In genomic region chr10:75400769-75401568, GRCh38 we compare ENCODE assay signal across 8 cellular contexts. TPM values are rescaled to one million over a fixed set of nuclear protein-coding genes. Genes with fewer than 3 reads are reported as not detected.
DNase-seq lines count a peak whose midpoint lies in the region; ATAC-seq and TF ChIP-seq lines count a peak whose summit lies in the region.

No MANE protein-coding gene starts in this region.

- H3K23ac ChIP-seq in mesendoderm (ENCODE audit: low read length) = no peak overlapping the region

- H3K27me3 ChIP-seq in duodenal mucosa (ENCODE audit: control insufficient read depth in 1 of 2, insufficient read depth in 2 of 2, low read length in 2 of 2) (peaks cover 0 to 6% of the 10 kb centered on the region in 2 donors), mesendoderm (ENCODE audit: insufficient read depth, low read length, poor library complexity) (peaks cover 46% of the 10 kb centered on the region), transverse colon (peaks cover 24% of the 10 kb centered on the region)

- intact Hi-C loops in transverse colon (cut with DNase I; ENCODE audit: low total_unique reads) = loop anchor here (2.0 to 10.0 kb wide), 5 partner anchors 108 to 1604 kb away; no protein-coding TSS in a partner anchor

- in situ Hi-C loops in G401 (cut with HindIII; ENCODE audit: low sequenced_read_pairs) (no loop called here), transverse colon (cut with MboI; ENCODE audit: low pct_ligation_motif_present in 1 of 4, low pct_unique_long_range_greater_than_20kb in 1 of 4, low sequenced_read_pairs in 3 of 4) (loop anchor here (25.0 kb wide), 3 partner anchors 236 to 636 kb away; no protein-coding TSS in a partner anchor)

- TF ChIP-seq CTCF in transverse colon (IDR thresholded peaks at IDR 0.05) = no peak

- H4K8ac ChIP-seq in mesendoderm (ENCODE audit: low read depth, low read length) = no peak overlapping the region

- no peak for TF ChIP-seq POLR2A in transverse colon (IDR thresholded peaks at IDR 0.05)

- no peaks in the 10 kb centered on the region for H3K79me1 ChIP-seq in mesendoderm (ENCODE audit: low read length)

- TF ChIP-seq EP300 in transverse colon (IDR thresholded peaks at IDR 0.05; ENCODE audit: low read depth) = no peak

- no peaks in the 10 kb centered on the region for H3K36me3 ChIP-seq in duodenal mucosa (ENCODE audit: control insufficient read depth in 1 of 2, insufficient read depth in 2 of 2, low read length in 2 of 2)
- H3K36me3 ChIP-seq in mesendoderm (ENCODE audit: control insufficient read depth, insufficient read depth, low read length) = no peaks in the 10 kb centered on the region
- no peaks in the 10 kb centered on the region for H3K36me3 ChIP-seq in transverse colon

- H2AK5ac ChIP-seq in mesendoderm (ENCODE audit: low read length) = no peak overlapping the region

- no peak overlapping the region for H2BK5ac ChIP-seq in mesendoderm (ENCODE audit: low read length)

- H3K4me3 ChIP-seq in duodenal mucosa (ENCODE audit: low read depth in 1 of 2, low read length in 2 of 2) = peak overlapping the region; percentile 92 to 97
- H3K4me3 ChIP-seq in mesendoderm (ENCODE audit: low read length) = peak overlapping the region; percentile 45
- peak overlapping the region; percentile 70 to 88 (median 80) for H3K4me3 ChIP-seq in transverse colon

- peak overlapping the region; percentile 82 for H3K56ac ChIP-seq in mesendoderm (ENCODE audit: low read length)

- peaks cover 10 to 15% of the 10 kb centered on the region in 2 donors for H3K4me1 ChIP-seq in duodenal mucosa (ENCODE audit: control insufficient read depth in 1 of 2, insufficient read depth in 2 of 2, low read length in 2 of 2)
- no peaks in the 10 kb centered on the region for H3K4me1 ChIP-seq in mesendoderm (ENCODE audit: control insufficient read depth, low read depth, low read length)
- peaks cover 0 to 39% (median 25%) of the 10 kb centered on the region in 4 donors for H3K4me1 ChIP-seq in transverse colon

- H3K18ac ChIP-seq in mesendoderm (ENCODE audit: low read length) = no peak overlapping the region

- H3K27ac ChIP-seq in duodenal mucosa (ENCODE audit: low read depth, low read length) (peak overlapping the region; percentile 87), mesendoderm (ENCODE audit: low read depth, low read length) (no peak overlapping the region), transverse colon (peak overlapping the region; percentile 94 to 99 (median 97))

- peak overlapping the region; percentile 86 for H3K4me2 ChIP-seq in mesendoderm (ENCODE audit: low read length)

- peak; percentile 66 for DNase-seq in 8988T
- DNase-seq in G401 (ENCODE audit: low spot score) = peak; percentile 19
- DNase-seq in RPMI7951 (ENCODE audit: low read depth) = peak; percentile 55
- peak; percentile 54 for DNase-seq in mesendoderm
- peak; percentile 60 for DNase-seq in transverse colon
- DNase-seq in superior temporal gyrus (ENCODE audit: extremely low spot score) = no peak

- no peaks in the 10 kb centered on the region for H3K9me3 ChIP-seq in duodenal mucosa (ENCODE audit: control insufficient read depth in 1 of 2, low read length in 2 of 2)
- no peaks in the 10 kb centered on the region for H3K9me3 ChIP-seq in transverse colon

- H3K9ac ChIP-seq in duodenal mucosa (ENCODE audit: low read depth in 1 of 2, low read length in 2 of 2) = peak overlapping the region; percentile 86 to 95
- peak overlapping the region; percentile 59 for H3K9ac ChIP-seq in mesendoderm (ENCODE audit: low read length)

- no peaks in the 10 kb centered on the region for H3K79me2 ChIP-seq in mesendoderm (ENCODE audit: control insufficient read depth, insufficient read depth, low read length)

- H3K4ac ChIP-seq in mesendoderm (ENCODE audit: low read depth, low read length) = no peak overlapping the region

- no peak overlapping the region for H2BK120ac ChIP-seq in mesendoderm (ENCODE audit: low read depth, low read length)

- no peak overlapping the region for H4K5ac ChIP-seq in mesendoderm (ENCODE audit: low read length)

- WGBS in mesendoderm (ENCODE audit: extremely low coverage, insufficient coverage, low lambda C conversion rate) = no CpG with 5 or more reads among the region's 68 CpGs
- WGBS in transverse colon (ENCODE audit: low coverage in 1 of 2), 2 donors = 3% methylated on average over 28 of the region's 68 CpGs; no CpG with 5 or more reads in 1 of the 2 donors

- no peak overlapping the region for H2BK15ac ChIP-seq in mesendoderm (replicated peaks; ENCODE audit: low read depth)

- peak; percentile 20 for ATAC-seq in HG02970 (IDR thresholded peaks at IDR 0.05; ENCODE audit: low FRiP score, unreplicated experiment)

RNA-seq across cellular contexts. Expression of gene ZNF503, which starts 0.6 kb away (rescaled TPM):
- 1.5 and 2.0 TPM in 2 replicates for total RNA-seq in G401 (2014; rRNA removed; shearing (Covaris generic))
- total RNA-seq in RPMI7951 (2014; rRNA removed; shearing (Covaris generic)) = 2.2 TPM in 2 replicates
- 1.4 TPM for polyA plus RNA-seq in mesendoderm (2013, experiment 1 of 2)
- 1.3 TPM for polyA plus RNA-seq in mesendoderm (2013, experiment 2 of 2)
- 10 to 100 TPM in 1 of 4 donors, 1 to 10 TPM in 3; 3.0 to 17.9 (median 7.2) TPM for total RNA-seq in transverse colon

RNA-seq across cellular contexts. Expression of gene LRMDA, which starts 30.5 kb away (rescaled TPM):
- not detected in 2 replicates for total RNA-seq in G401 (2014; rRNA removed; shearing (Covaris generic))
- total RNA-seq in RPMI7951 (2014; rRNA removed; shearing (Covaris generic)) = 7.9 and 11.7 TPM in 2 replicates
- 0.17 TPM for polyA plus RNA-seq in mesendoderm (2013, experiment 1 of 2)
- polyA plus RNA-seq in mesendoderm (2013, experiment 2 of 2) = 0.69 TPM
- 1 to 10 TPM; 2.2 to 7.8 (median 4.5) TPM for total RNA-seq in transverse colon
